1 cellular context compared by ENCODE assay signal in the genomic region with DNA sequence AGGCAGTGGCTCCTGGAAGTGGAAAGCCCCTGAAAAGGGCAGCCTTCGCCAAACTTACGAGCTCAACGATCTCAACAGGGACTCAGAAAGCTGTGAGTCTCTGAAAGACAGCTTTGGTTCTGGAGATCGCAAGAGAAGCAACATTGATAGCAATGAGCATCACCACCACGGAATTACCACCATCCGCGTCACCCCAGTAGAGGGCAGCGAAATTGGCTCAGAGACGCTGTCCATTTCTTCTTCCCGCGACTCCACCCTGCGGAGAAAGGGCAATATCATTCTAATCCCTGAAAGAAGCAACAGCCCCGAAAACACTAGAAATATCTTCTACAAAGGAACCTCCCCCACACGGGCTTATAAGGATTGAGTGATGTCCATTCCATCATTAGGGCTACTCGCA.
TF ChIP-seq lines count a peak whose summit lies in the region.

No MANE protein-coding gene starts in this region.

TF ChIP-seq in HepG2, 621 proteins besides CTCF, POLR2A, EP300 and RAD21 (continued from another document):
- TF ChIP-seq, protein P1, sequence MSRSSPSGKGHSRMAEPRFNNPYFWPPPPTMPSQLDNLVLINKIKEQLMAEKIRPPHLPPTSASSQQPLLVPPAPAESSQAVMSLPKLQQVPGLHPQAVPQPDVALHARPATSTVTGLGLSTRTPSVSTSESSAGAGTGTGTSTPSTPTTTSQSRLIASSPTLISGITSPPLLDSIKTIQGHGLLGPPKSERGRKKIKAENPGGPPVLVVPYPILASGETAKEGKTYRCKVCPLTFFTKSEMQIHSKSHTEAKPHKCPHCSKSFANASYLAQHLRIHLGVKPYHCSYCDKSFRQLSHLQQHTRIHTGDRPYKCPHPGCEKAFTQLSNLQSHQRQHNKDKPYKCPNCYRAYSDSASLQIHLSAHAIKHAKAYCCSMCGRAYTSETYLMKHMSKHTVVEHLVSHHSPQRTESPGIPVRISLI (CRISPR knock-in tag; IDR thresholded peaks at IDR 0.05; ENCODE audit: borderline replicate concordance): no peak
- TF ChIP-seq ZBTB49 (CRISPR knock-in tag; IDR thresholded peaks at IDR 0.05; ENCODE audit: borderline replicate concordance) (no peak), PITX1 (CRISPR knock-in tag; IDR thresholded peaks at IDR 0.05) (no peak), TAF1 (CRISPR knock-in tag; IDR thresholded peaks at IDR 0.05) (no peak), ZSCAN31 (CRISPR knock-in tag; IDR thresholded peaks at IDR 0.05; ENCODE audit: low read depth) (no peak), DBP (CRISPR knock-in tag; IDR thresholded peaks at IDR 0.05; ENCODE audit: not compliant biosample characterization) (no peak), SRSF4 (IDR thresholded peaks at IDR 0.05; ENCODE audit: low read depth, low read length, poor library complexity, severe bottlenecking) (no peak)
